8 cellular contexts compared by ENCODE assay signal in genomic region chr1:111441573-111442192, GRCh38. TPM values are rescaled to one million over a fixed set of nuclear protein-coding genes. Genes with fewer than 3 reads are reported as not detected.
DNase-seq lines count a peak whose midpoint lies in the region; ATAC-seq and TF ChIP-seq lines count a peak whose summit lies in the region.

No MANE protein-coding gene starts in this region.

- peaks cover 44% of the 10 kb centered on the region for H3K36me3 ChIP-seq in thoracic aorta

- H3K9me3 ChIP-seq in thoracic aorta = no peaks in the 10 kb centered on the region

- H3K4me1 ChIP-seq in thoracic aorta (ENCODE audit: control insufficient read depth in 1 of 2, low read depth in 2 of 2) = no peaks in the 10 kb centered on the region

- H3K4me3 Mint-ChIP-seq in memory B cell = no peak overlapping the region

- ATAC-seq in memory B cell (ENCODE audit: low read depth) (peak; percentile 98), thoracic aorta (ENCODE audit: insufficient number of reproducible peaks, low FRiP score, low read depth) (no peak)

- DNase-seq in activated gamma-delta T cell treated with Interleukin-2 at 50 U/mL for 16 hours = peak; percentile 60
- no peak for DNase-seq in activated gamma-delta T cell (lab: John Stamatoyannopoulos, UW)
- peak; percentile 9 to 82 (median 49) for DNase-seq in T-helper 2 cell
- DNase-seq in astrocyte of the hippocampus (ENCODE audit: low read depth, low spot score) = peak; percentile 26
- peak; percentile 69 for DNase-seq in memory B cell (ENCODE audit: low spot score in 2 of 2)
- no peak for DNase-seq in thoracic aorta (ENCODE audit: low spot score)
- DNase-seq in epidermal melanocyte (ENCODE audit: insufficient read length, low spot score) = no peak
- DNase-seq in NCI-H1105 treated with DMSO at 0.1 percent for 48 hours (lab: John Stamatoyannopoulos, UW) = no peak

- H3K27me3 ChIP-seq in thoracic aorta (replicated peaks; ENCODE audit: insufficient read depth) = no peaks in the 10 kb centered on the region

- H3K4me1 Mint-ChIP-seq in memory B cell = peaks cover 17% of the 10 kb centered on the region

- peaks cover 32% of the 10 kb centered on the region for H3K36me3 Mint-ChIP-seq in memory B cell

- peak; percentile 12 for TF ChIP-seq CTCF in thoracic aorta (IDR thresholded peaks at IDR 0.05)

- no peak overlapping the region for H3K27ac ChIP-seq in thoracic aorta

- peak overlapping the region; percentile 88 for H3K27ac Mint-ChIP-seq in memory B cell

- no peaks in the 10 kb centered on the region for H3K9me3 Mint-ChIP-seq in memory B cell

- no peaks in the 10 kb centered on the region for H3K27me3 Mint-ChIP-seq in memory B cell

- no peak overlapping the region for H3K4me3 ChIP-seq in thoracic aorta

RNA-seq across cellular contexts. Expression of gene WDR77, which starts 7.4 kb away (rescaled TPM):
- 10 to 100 TPM; 24.9 to 40.6 TPM for total RNA-seq in thoracic aorta

RNA-seq across cellular contexts. Expression of gene ATP5PB, which starts 7.6 kb away (rescaled TPM):
- total RNA-seq in thoracic aorta = 10 to 100 TPM; 92.1 to 99.9 TPM

RNA-seq across cellular contexts. Expression of gene OVGP1, which starts 14.1 kb away (rescaled TPM):
- 10 to 100 TPM in 1 of 2 donors, 1 to 10 TPM in 1; 1.6 to 11.5 TPM for total RNA-seq in thoracic aorta

RNA-seq across cellular contexts. Expression of gene C1orf162, which starts 32.1 kb away (rescaled TPM):
- 10 to 100 TPM; 27.5 to 31.4 TPM for total RNA-seq in thoracic aorta

Comparison
In these comparisons a context has a peak if more than half of its experiments do, and no peak if none do; other contexts are left out.
1. DNase-seq: peak in activated gamma-delta T cell treated with Interleukin-2 at 50 U/mL for 16 hours (single experiment), T-helper 2 cell (5 of 5), astrocyte of the hippocampus (single experiment) and memory B cell (2 of 2); none in activated gamma-delta T cell (single experiment), thoracic aorta (single experiment), epidermal melanocyte (single experiment) and NCI-H1105 treated with DMSO at 0.1 percent for 48 hours (single experiment).